8 cellular contexts compared by ENCODE assay signal in the genomic region with DNA sequence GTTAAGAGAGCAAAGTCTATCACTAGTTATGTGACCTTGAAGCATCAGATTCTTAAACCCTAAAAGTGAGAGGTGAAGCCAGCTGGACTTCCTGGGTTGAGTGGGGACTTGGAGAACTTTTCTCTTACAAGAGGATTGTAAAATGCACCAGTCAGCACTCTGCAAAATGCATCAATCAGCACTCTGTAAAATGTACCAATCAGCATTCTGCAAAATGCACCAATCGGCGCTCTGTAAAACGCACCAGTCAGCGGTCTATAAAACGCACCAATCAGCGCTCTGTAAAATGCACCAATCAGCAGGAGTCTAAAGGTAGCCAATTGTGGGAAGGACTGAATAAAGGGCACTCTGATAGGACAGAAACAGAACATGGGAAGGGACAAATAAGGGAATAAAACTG.
"Had no signal": no experiment of that assay in that cellular context is flagged by ENCODE, and none has a peak within 500 bp of the region (broad histone marks: within the 10 kb centered on the region; RNA-seq: fewer than 3 reads in every experiment).

No MANE protein-coding gene starts in this region.

- H2AFZ ChIP-seq: GM23248 had no signal

- H3K4me3 ChIP-seq: GM23248 had no signal

- H3K4me2 ChIP-seq: KMS-11 had no signal

- FAIRE-seq: H1, H54, HTR-8/SVneo had no signal

- H3K9ac ChIP-seq: GM23248, KMS-11 had no signal

- H3K27ac ChIP-seq: GM23248, KMS-11 had no signal

- DNase-seq: GM23248, H9, HCEC 1CT, KBM-7 had no signal
